In genomic region chr18:13582283-13582682, GRCh38 we compare ENCODE assay signal across 17 cellular contexts.
"Had no signal": no experiment of that assay in that cellular context is flagged by ENCODE, and none has a peak within 500 bp of the region (broad histone marks: within the 10 kb centered on the region; RNA-seq: fewer than 3 reads in every experiment).

No MANE protein-coding gene starts in this region.

- H3K36me3 Mint-ChIP-seq: immature natural killer cell had no signal

- H3K27ac Mint-ChIP-seq: activated naive CD8-positive, alpha-beta T cell treated with anti-CD3 and anti-CD28 coated beads, Interleukin-2, amount 10 ng/mL, durations not matched to agents 7 days and 5 days; immature natural killer cell; naive thymus-derived CD4-positive, alpha-beta T cell had no signal

- DNase-seq: activated CD4-positive, alpha-beta T cell treated with anti-CD3 and anti-CD28 coated beads for 1 hour; activated naive CD4-positive, alpha-beta T cell treated with Interleukin-2 at 50 U/mL for 16 hours; activated naive CD8-positive, alpha-beta T cell treated with anti-CD3 and anti-CD28 coated beads, Interleukin-2, amount 10 ng/mL, durations not matched to agents 7 days and 5 days; activated T-cell treated with anti-CD3 and anti-CD28 coated beads, Interleukin-2, amount 50 U/mL, for 48 hours; effector CD8-positive, alpha-beta T cell; foreskin keratinocyte; immature natural killer cell; left lung; naive thymus-derived CD4-positive, alpha-beta T cell; spleen; stimulated activated CD4-positive, alpha-beta T cell treated with anti-CD3 and anti-CD28 coated beads, Interleukin-4, amount 100 ng/mL, for 1 hour; stimulated activated naive CD4-positive, alpha-beta T cell; T-helper 1 cell had no signal

- H3K4me3 Mint-ChIP-seq: immature natural killer cell; naive thymus-derived CD4-positive, alpha-beta T cell; neural crest cell had no signal

- H3K27ac ChIP-seq: foreskin keratinocyte, left lung, prostate gland, spleen, tibial nerve had no signal

- H3K27me3 Mint-ChIP-seq: activated naive CD8-positive, alpha-beta T cell treated with anti-CD3 and anti-CD28 coated beads, Interleukin-2, amount 10 ng/mL, durations not matched to agents 7 days and 5 days; naive thymus-derived CD4-positive, alpha-beta T cell had no signal

- H3K4me3 ChIP-seq: left lung, lung, prostate gland, spleen, tibial nerve had no signal

- H3K27me3 ChIP-seq: foreskin keratinocyte, left lung, spleen, tibial nerve had no signal

- H3K9me3 Mint-ChIP-seq: activated naive CD8-positive, alpha-beta T cell treated with anti-CD3 and anti-CD28 coated beads, Interleukin-2, amount 10 ng/mL, durations not matched to agents 7 days and 5 days; immature natural killer cell; naive thymus-derived CD4-positive, alpha-beta T cell; neural crest cell had no signal
